In the genomic region with DNA sequence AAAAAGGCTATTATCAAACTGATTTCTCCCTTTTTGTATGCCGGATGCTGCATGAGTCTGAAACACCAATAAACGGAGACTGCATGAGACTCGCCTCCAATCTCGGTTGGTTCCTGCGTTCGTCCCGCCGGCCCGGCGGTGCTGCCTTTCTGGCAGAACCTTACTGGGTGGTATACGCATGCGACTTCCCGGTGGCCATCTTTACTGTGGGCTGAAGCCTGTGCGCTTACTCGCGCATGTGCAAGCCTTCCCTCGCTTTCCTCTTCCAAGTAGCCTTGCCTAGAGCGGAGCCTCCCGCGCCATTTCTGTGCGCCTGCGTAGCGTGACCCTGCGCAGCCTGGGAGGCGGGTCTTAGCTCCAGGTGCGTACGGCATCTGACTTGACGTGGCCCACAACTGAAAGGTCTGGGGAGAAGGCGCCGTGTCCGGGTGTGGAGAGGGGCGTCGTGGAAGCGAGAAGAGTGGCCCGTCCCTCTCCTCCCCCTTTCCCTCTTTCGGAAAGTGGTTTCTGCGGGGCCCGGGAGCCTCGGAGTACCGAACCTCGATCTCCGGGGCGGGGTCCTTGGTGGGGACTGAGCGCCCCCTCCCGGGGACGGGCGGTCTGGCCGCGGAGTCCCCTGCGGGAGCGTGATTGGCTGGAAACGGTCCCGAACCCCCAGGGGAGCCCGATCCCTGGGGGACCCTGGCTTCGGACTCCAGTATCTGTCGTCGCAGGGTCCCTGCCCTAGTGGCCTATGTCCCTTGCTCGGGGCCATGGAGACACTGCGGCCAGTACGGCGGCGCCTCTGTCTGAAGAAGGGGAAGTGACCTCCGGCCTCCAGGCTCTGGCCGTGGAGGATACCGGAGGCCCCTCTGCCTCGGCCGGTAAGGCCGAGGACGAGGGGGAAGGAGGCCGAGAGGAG, we compare ENCODE assay signal across 1 cellular context.
TF ChIP-seq lines count a peak whose summit lies in the region.

TSS of gene PAGR1 (plus strand) at position 360 of the 901 bp plus-strand sequence. CDS start at position 734, 374 bp downstream.

TF ChIP-seq in HepG2, 621 proteins besides CTCF, POLR2A, EP300 and RAD21 (continued from another document and continues in another):
- TF ChIP-seq, protein P1, sequence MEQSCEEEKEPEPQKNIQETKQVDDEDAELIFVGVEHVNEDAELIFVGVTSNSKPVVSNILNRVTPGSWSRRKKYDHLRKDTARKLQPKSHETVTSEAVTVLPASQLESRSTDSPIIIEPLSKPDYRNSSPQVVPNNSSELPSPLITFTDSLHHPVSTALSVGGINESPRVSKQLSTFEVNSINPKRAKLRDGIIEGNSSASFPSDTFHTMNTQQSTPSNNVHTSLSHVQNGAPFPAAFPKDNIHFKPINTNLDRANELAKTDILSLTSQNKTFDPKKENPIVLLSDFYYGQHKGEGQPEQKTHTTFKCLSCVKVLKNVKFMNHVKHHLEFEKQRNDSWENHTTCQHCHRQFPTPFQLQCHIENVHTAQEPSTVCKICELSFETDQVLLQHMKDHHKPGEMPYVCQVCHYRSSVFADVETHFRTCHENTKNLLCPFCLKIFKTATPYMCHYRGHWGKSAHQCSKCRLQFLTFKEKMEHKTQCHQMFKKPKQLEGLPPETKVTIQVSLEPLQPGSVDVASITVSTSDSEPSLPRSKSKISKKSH (CRISPR knock-in tag; IDR thresholded peaks at IDR 0.05; ENCODE audit: borderline replicate concordance), result peak; percentile 97
- TF ChIP-seq ZSCAN12 (CRISPR knock-in tag; IDR thresholded peaks at IDR 0.05), result no peak; the same call in 1 of the 2 replicates
- TF ChIP-seq HNF4A (CRISPR knock-in tag; IDR thresholded peaks at IDR 0.05), result no peak
- 0 out of 2 replicates have a peak, but pooled peaks have one; percentile 40 for TF ChIP-seq ZNF552 (CRISPR knock-in tag; IDR thresholded peaks at IDR 0.05; ENCODE audit: borderline replicate concordance)
- TF ChIP-seq NCOA1 (CRISPR knock-in tag; IDR thresholded peaks at IDR 0.05), result peak; percentile 66; the same call in 1 of the 2 replicates
- no peak; the same call in none of the 2 replicates for TF ChIP-seq PITX1 (CRISPR knock-in tag; IDR thresholded peaks at IDR 0.05)
- no peak for TF ChIP-seq ATRX (CRISPR knock-in tag; IDR thresholded peaks at IDR 0.05; ENCODE audit: borderline replicate concordance)
- TF ChIP-seq RFX1 (IDR thresholded peaks at IDR 0.05), result no peak
- peak; percentile 98; the same call in 1 of the 2 replicates for TF ChIP-seq GLI4 (CRISPR knock-in tag; IDR thresholded peaks at IDR 0.05; ENCODE audit: borderline replicate concordance)
- TF ChIP-seq ZNF335 (CRISPR knock-in tag; IDR thresholded peaks at IDR 0.05), result peak; percentile 61
- no peak for TF ChIP-seq FOXA1 (IDR thresholded peaks at IDR 0.05)
- peak; percentile 44; the same call in 1 of the 2 replicates for TF ChIP-seq FOXA1 (CRISPR knock-in tag; IDR thresholded peaks at IDR 0.05)
- TF ChIP-seq ZNF354B (CRISPR knock-in tag; IDR thresholded peaks at IDR 0.05), result no peak
- TF ChIP-seq FOXA3 (CRISPR knock-in tag; IDR thresholded peaks at IDR 0.05), result peak; percentile 63
- no peak for TF ChIP-seq ZFAT (CRISPR knock-in tag; conservative IDR thresholded peaks at IDR 0.05)
- TF ChIP-seq NFIB (CRISPR knock-in tag; IDR thresholded peaks at IDR 0.05; ENCODE audit: borderline replicate concordance), result no peak
- TF ChIP-seq CHD4 (IDR thresholded peaks at IDR 0.05; ENCODE audit: borderline replicate concordance, low read length), result no peak
- TF ChIP-seq ATF1 (CRISPR knock-in tag; IDR thresholded peaks at IDR 0.05), result no peak; the same call in 1 of the 2 replicates
- TF ChIP-seq MTF2 (CRISPR knock-in tag; IDR thresholded peaks at IDR 0.05; ENCODE audit: borderline replicate concordance), result 0 out of 2 replicates have a peak, but pooled peaks have one; percentile 45
- TF ChIP-seq YEATS2 (CRISPR knock-in tag; IDR thresholded peaks at IDR 0.05; ENCODE audit: borderline replicate concordance), result peak; percentile 94
- TF ChIP-seq, protein P2, sequence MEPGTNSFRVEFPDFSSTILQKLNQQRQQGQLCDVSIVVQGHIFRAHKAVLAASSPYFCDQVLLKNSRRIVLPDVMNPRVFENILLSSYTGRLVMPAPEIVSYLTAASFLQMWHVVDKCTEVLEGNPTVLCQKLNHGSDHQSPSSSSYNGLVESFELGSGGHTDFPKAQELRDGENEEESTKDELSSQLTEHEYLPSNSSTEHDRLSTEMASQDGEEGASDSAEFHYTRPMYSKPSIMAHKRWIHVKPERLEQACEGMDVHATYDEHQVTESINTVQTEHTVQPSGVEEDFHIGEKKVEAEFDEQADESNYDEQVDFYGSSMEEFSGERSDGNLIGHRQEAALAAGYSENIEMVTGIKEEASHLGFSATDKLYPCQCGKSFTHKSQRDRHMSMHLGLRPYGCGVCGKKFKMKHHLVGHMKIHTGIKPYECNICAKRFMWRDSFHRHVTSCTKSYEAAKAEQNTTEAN (CRISPR knock-in tag; conservative IDR thresholded peaks at IDR 0.05), result peak; percentile 61
- no peak for TF ChIP-seq ZNF652 (CRISPR knock-in tag; IDR thresholded peaks at IDR 0.05; ENCODE audit: borderline replicate concordance, low read depth)
- TF ChIP-seq SMARCE1 (IDR thresholded peaks at IDR 0.05; ENCODE audit: borderline replicate concordance), result no peak
- TF ChIP-seq EHMT2 (IDR thresholded peaks at IDR 0.05; ENCODE audit: borderline replicate concordance, low read depth, low read length), result no peak; the same call in 1 of the 2 replicates
- peak; percentile 11 to 53; a peak in 2 of 4 replicates for TF ChIP-seq NR2F1 (CRISPR knock-in tag; IDR thresholded peaks at IDR 0.05)
- peak; percentile 17; the same call in 1 of the 2 replicates for TF ChIP-seq KLF15 (CRISPR knock-in tag; IDR thresholded peaks at IDR 0.05; ENCODE audit: borderline replicate concordance)
- peak; percentile 98 for TF ChIP-seq ZNF547 (CRISPR knock-in tag; IDR thresholded peaks at IDR 0.05)
- TF ChIP-seq, protein P3, sequence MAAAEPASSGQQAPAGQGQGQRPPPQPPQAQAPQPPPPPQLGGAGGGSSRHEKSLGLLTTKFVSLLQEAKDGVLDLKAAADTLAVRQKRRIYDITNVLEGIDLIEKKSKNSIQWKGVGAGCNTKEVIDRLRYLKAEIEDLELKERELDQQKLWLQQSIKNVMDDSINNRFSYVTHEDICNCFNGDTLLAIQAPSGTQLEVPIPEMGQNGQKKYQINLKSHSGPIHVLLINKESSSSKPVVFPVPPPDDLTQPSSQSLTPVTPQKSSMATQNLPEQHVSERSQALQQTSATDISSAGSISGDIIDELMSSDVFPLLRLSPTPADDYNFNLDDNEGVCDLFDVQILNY (CRISPR knock-in tag; conservative IDR thresholded peaks at IDR 0.05), result peak; percentile 85
- no peak for TF ChIP-seq ZNF382 (CRISPR knock-in tag; IDR thresholded peaks at IDR 0.05; ENCODE audit: borderline replicate concordance)
- TF ChIP-seq THAP11 (CRISPR knock-in tag; IDR thresholded peaks at IDR 0.05), result peak; percentile 93
- TF ChIP-seq TFDP1 (CRISPR knock-in tag; IDR thresholded peaks at IDR 0.05; ENCODE audit: borderline replicate concordance), result peak; percentile 97
- TF ChIP-seq ZNF160 (CRISPR knock-in tag; IDR thresholded peaks at IDR 0.05), result peak; percentile 93
- no peak for TF ChIP-seq ZMAT5 (CRISPR knock-in tag; IDR thresholded peaks at IDR 0.05; ENCODE audit: borderline replicate concordance, low read depth)
- TF ChIP-seq CHCHD3 (CRISPR knock-in tag; IDR thresholded peaks at IDR 0.05), result peak; percentile 97
- 0 out of 2 replicates have a peak, but pooled peaks have one; percentile 40 for TF ChIP-seq HMG20A (CRISPR knock-in tag; IDR thresholded peaks at IDR 0.05; ENCODE audit: borderline replicate concordance)
- peak; percentile 62; the same call in 1 of the 2 replicates for TF ChIP-seq SP5 (CRISPR knock-in tag; IDR thresholded peaks at IDR 0.05; ENCODE audit: borderline replicate concordance, low read depth)
- no peak for TF ChIP-seq ZFP36 (IDR thresholded peaks at IDR 0.05; ENCODE audit: borderline replicate concordance, low read depth, low read length, partially characterized antibody)
- peak; percentile 50; the same call in 1 of the 2 replicates for TF ChIP-seq NFYB (CRISPR knock-in tag; IDR thresholded peaks at IDR 0.05)
- peak; percentile 98 for TF ChIP-seq ZNF891 (CRISPR knock-in tag; IDR thresholded peaks at IDR 0.05)
- TF ChIP-seq ZNF790 (CRISPR knock-in tag; IDR thresholded peaks at IDR 0.05; ENCODE audit: borderline replicate concordance), result 0 out of 2 replicates have a peak, but pooled peaks have one; percentile 86
- TF ChIP-seq RELA (CRISPR knock-in tag; IDR thresholded peaks at IDR 0.05), result peak; percentile 69
- TF ChIP-seq ZNF333 (CRISPR knock-in tag; IDR thresholded peaks at IDR 0.05; ENCODE audit: borderline replicate concordance), result 0 out of 2 replicates have a peak, but pooled peaks have one; percentile 42
- TF ChIP-seq HMGXB3 (CRISPR knock-in tag; IDR thresholded peaks at IDR 0.05; ENCODE audit: borderline replicate concordance), result peak; percentile 94
- peak; percentile 94 for TF ChIP-seq ZNF343 (CRISPR knock-in tag; IDR thresholded peaks at IDR 0.05)
- TF ChIP-seq, protein P4, sequence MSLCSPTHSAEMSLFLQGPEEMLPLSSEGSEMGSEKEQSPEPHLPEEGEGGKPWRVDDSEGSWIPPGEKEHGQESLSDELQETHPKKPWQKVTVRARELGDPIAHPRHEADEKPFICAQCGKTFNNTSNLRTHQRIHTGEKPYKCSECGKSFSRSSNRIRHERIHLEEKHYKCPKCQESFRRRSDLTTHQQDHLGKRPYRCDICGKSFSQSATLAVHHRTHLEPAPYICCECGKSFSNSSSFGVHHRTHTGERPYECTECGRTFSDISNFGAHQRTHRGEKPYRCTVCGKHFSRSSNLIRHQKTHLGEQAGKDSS (CRISPR knock-in tag; IDR thresholded peaks at IDR 0.05; ENCODE audit: borderline replicate concordance, low read depth), result peak; percentile 87
- peak; percentile 88 for TF ChIP-seq GFI1 (CRISPR knock-in tag; IDR thresholded peaks at IDR 0.05; ENCODE audit: borderline replicate concordance)
- no peak; the same call in 1 of the 2 replicates for TF ChIP-seq SMC3 (IDR thresholded peaks at IDR 0.05; ENCODE audit: low read length)
- TF ChIP-seq POLR2AphosphoS2 (IDR thresholded peaks at IDR 0.05; ENCODE audit: low read depth, low read length), result no peak
- TF ChIP-seq KDM2A (CRISPR knock-in tag; IDR thresholded peaks at IDR 0.05; ENCODE audit: borderline replicate concordance, low read depth), result peak; percentile 93
- peak; percentile 78; the same call in 1 of the 2 replicates for TF ChIP-seq ZNF788 (CRISPR knock-in tag; IDR thresholded peaks at IDR 0.05; ENCODE audit: borderline replicate concordance)
- TF ChIP-seq ZNF768 (CRISPR knock-in tag; IDR thresholded peaks at IDR 0.05), result no peak; the same call in 1 of the 2 replicates
- TF ChIP-seq, protein P5, sequence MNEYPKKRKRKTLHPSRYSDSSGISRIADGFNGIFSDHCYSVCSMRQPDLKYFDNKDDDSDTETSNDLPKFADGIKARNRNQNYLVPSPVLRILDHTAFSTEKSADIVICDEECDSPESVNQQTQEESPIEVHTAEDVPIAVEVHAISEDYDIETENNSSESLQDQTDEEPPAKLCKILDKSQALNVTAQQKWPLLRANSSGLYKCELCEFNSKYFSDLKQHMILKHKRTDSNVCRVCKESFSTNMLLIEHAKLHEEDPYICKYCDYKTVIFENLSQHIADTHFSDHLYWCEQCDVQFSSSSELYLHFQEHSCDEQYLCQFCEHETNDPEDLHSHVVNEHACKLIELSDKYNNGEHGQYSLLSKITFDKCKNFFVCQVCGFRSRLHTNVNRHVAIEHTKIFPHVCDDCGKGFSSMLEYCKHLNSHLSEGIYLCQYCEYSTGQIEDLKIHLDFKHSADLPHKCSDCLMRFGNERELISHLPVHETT (CRISPR knock-in tag; conservative IDR thresholded peaks at IDR 0.05), result peak; percentile 51; the same call in 1 of the 2 replicates
- TF ChIP-seq MAFG (CRISPR knock-in tag; IDR thresholded peaks at IDR 0.05), result no peak
- peak; percentile 94 for TF ChIP-seq SRSF1 (optimal IDR thresholded peaks at IDR 0.05; ENCODE audit: low read depth, low read length)
